In genomic region chr4:182918044-182918607, GRCh38 we compare ENCODE assay signal across 7 cellular contexts. TPM values are rescaled to one million over a fixed set of nuclear protein-coding genes. Genes with fewer than 3 reads are reported as not detected.
DNase-seq lines count a peak whose midpoint lies in the region; ATAC-seq and TF ChIP-seq lines count a peak whose summit lies in the region.

No MANE protein-coding gene starts in this region.

- H3K27me3 ChIP-seq in gastrocnemius medialis: no peaks in the 10 kb centered on the region

- H3K4me3 ChIP-seq in fibroblast of the aortic adventitia (ENCODE audit: low read depth, low read length) (peak overlapping the region; percentile 77), gastrocnemius medialis (peak overlapping the region; percentile 71 to 99 (median 78))

- in situ Hi-C loops in gastrocnemius medialis (cut with MboI; ENCODE audit: low sequenced_read_pairs in 4 of 4): no loop called here

- no peak for DNase-seq in RWPE1 (ENCODE audit: low spot score)
- peak; percentile 57 for DNase-seq in fibroblast of the aortic adventitia (ENCODE audit: low read depth)
- no peak for DNase-seq in gastrocnemius medialis
- no peak for DNase-seq in EL
- DNase-seq in NCI-H187 treated with DMSO at 0.1 percent for 48 hours (lab: John Stamatoyannopoulos, UW): no peak

- H3K9me3 ChIP-seq in gastrocnemius medialis: no peaks in the 10 kb centered on the region

- H3K27ac ChIP-seq in RWPE1 (peak overlapping the region; percentile 90), gastrocnemius medialis (peak overlapping the region; percentile 87 to 98 (median 88))

- CTCF ChIA-PET in RWPE1 (lab: Yijun Ruan, JAX): interaction anchor here (0.7 to 0.9 kb wide), 2 partner anchors 48 to 402 kb away, joined by 3 read pairs; partner anchors contain the start of gene CLDN22

- peaks cover 5 to 6% of the 10 kb centered on the region in 2 donors for H3K4me1 ChIP-seq in gastrocnemius medialis

- ATAC-seq in GM18909 (IDR thresholded peaks at IDR 0.05; ENCODE audit: poor library complexity, unreplicated experiment) (peak; percentile 26), HG02678 (IDR thresholded peaks at IDR 0.05; ENCODE audit: unreplicated experiment) (peak; percentile 16), gastrocnemius medialis (no peak)

- intact Hi-C loops in gastrocnemius medialis (cut with DNase I; ENCODE audit: low total_unique reads): loop anchor here (5.0 kb wide), 2 partner anchors 179 to 344 kb away; partner anchors contain the start of gene WWC2

- TF ChIP-seq CTCF in RWPE1 (conservative IDR thresholded peaks at IDR 0.05; ENCODE audit: low read depth) (no peak), fibroblast of the aortic adventitia (IDR thresholded peaks at IDR 0.05; ENCODE audit: insufficient read depth, low read length) (no peak), gastrocnemius medialis (IDR thresholded peaks at IDR 0.05 in 4 of 5, conservative IDR thresholded peaks at IDR 0.05 in 1 of 5) (no peak)

- peaks cover 0 to 27% of the 10 kb centered on the region in 2 donors for H3K36me3 ChIP-seq in gastrocnemius medialis

- no peak for TF ChIP-seq POLR2A in gastrocnemius medialis (IDR thresholded peaks at IDR 0.05)

- POLR2A ChIA-PET in RWPE1 (lab: Yijun Ruan, JAX; ENCODE audit: low non-redundant PET): no interaction called here

RNA-seq across cellular contexts. Expression of gene DCTD, which starts 0.9 kb away (rescaled TPM):
- total RNA-seq in fibroblast of the aortic adventitia (ENCODE audit: low replicate concordance) (91.2 and 111 TPM in 2 replicates), gastrocnemius medialis (10 to 100 TPM; 32.2 to 48.2 (median 39.1) TPM)

Comparison
In these comparisons a context has a peak if more than half of its experiments do, and no peak if none do; other contexts are left out.
1. ATAC-seq: peak in GM18909 (single experiment) and HG02678 (single experiment); none in gastrocnemius medialis (0 of 2).